Comparison of ENCODE assay signal across 19 cellular contexts in the genomic region with DNA sequence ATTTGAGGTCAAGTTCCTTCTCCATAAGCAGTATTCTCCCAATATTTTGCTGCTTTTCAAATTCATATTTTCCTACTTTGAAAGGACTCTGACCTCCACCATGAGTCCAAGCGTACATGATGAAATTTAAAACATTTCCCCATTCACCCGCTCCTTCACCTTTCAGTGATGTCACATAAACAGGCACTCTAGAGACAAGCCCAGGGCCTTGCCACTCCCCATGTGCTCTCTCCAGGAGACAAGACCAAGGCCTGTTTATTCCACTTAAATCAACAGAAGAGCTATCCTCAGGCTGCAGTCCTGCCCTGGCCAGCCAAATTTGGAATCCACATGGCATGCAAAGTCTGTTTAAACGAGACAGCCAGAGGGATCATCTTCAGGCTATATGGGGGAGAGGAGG.
DNase-seq lines count a peak whose midpoint lies in the region; ATAC-seq and TF ChIP-seq lines count a peak whose summit lies in the region.
"Had no signal": no experiment of that assay in that cellular context is flagged by ENCODE, and none has a peak within 500 bp of the region (broad histone marks: within the 10 kb centered on the region; RNA-seq: fewer than 3 reads in every experiment).

No MANE protein-coding gene starts in this region.

- H3K27me3 Mint-ChIP-seq in HFFc6 (ENCODE audit: insufficient read depth) = no peaks in the 10 kb centered on the region; the same call in 1 of the 2 replicates

- H3K4me3 Mint-ChIP-seq in HFFc6 = no peak overlapping the region
- H3K4me3 Mint-ChIP-seq: H9 had no signal

- H3K4me1 ChIP-seq in muscle layer of colon (ENCODE audit: insufficient read depth, low read length) (peaks cover 30% of the 10 kb centered on the region), transverse colon (peaks cover 0 to 5% (median 2%) of the 10 kb centered on the region in 4 donors)

- H3K27me3 ChIP-seq in muscle layer of colon (ENCODE audit: control insufficient read depth in 1 of 2, insufficient read depth in 2 of 2, low read length in 2 of 2) (no peaks in the 10 kb centered on the region), transverse colon (no peaks in the 10 kb centered on the region)

- TF ChIP-seq CTCF in HFFc6 (IDR thresholded peaks at IDR 0.05) = no peak
- TF ChIP-seq CTCF in choroid plexus epithelial cell (conservative IDR thresholded peaks at IDR 0.05; ENCODE audit: low read depth, low read length) = no peak
- no peak for TF ChIP-seq CTCF in transverse colon (IDR thresholded peaks at IDR 0.05)

- H3K4me3 ChIP-seq in choroid plexus epithelial cell (ENCODE audit: low read depth, low read length) (no peak overlapping the region), muscle layer of colon (ENCODE audit: low read depth in 1 of 2, low read length in 2 of 2) (no peak overlapping the region), transverse colon (no peak overlapping the region)

- H3K9me3 ChIP-seq in muscle layer of colon (ENCODE audit: low read length) (no peaks in the 10 kb centered on the region), transverse colon (no peaks in the 10 kb centered on the region)
- H3K9me3 ChIP-seq: SK-N-SH had no signal

- peaks cover 62% of the 10 kb centered on the region for H3K4me1 Mint-ChIP-seq in HFFc6 (ENCODE audit: low read depth)

- no peak for TF ChIP-seq EP300 in transverse colon (IDR thresholded peaks at IDR 0.05; ENCODE audit: low read depth)

- no peak for DNase-seq in HFFc6
- peak; percentile 22 for DNase-seq in choroid plexus epithelial cell (ENCODE audit: low read depth)
- DNase-seq in transverse colon = no peak
- no peak for DNase-seq in kidney glomerular epithelial cell (lab: John Stamatoyannopoulos, UW)
- no peak for DNase-seq in ACHN
- DNase-seq: AML-193, DMS79 treated with DMSO at 0.1 percent for 48 hours, H9, Kasumi-1, NCI-H1417, NCI-H187, NCI-H2107, NCI-H510A treated with DMSO at 0.1 percent for 48 hours, NCI-H774, SHP77 treated with DMSO at 0.1 percent for 48 hours, SK-N-SH had no signal

- no peak for TF ChIP-seq POLR2A in transverse colon (IDR thresholded peaks at IDR 0.05)

- H3K27ac ChIP-seq in muscle layer of colon (ENCODE audit: low read depth, low read length) (peak overlapping the region; percentile 21), transverse colon (peak overlapping the region in 3 of 4 donors; percentile 21 to 69 (median 51))
- H3K27ac ChIP-seq: C4-2B had no signal

- no peak overlapping the region for H3K9ac ChIP-seq in muscle layer of colon (ENCODE audit: low read length)
- H3K9ac ChIP-seq: SK-N-SH had no signal

- intact Hi-C loops in transverse colon (cut with DNase I; ENCODE audit: low total_unique reads) = no loop called here

- H3K36me3 ChIP-seq in muscle layer of colon (ENCODE audit: insufficient read depth, low read length) = no peaks in the 10 kb centered on the region
- H3K36me3 ChIP-seq in transverse colon = no peaks in the 10 kb centered on the region

- ATAC-seq in HG03442 (IDR thresholded peaks at IDR 0.05; ENCODE audit: unreplicated experiment) = no peak

- in situ Hi-C loops in transverse colon (cut with MboI; ENCODE audit: low pct_ligation_motif_present in 1 of 4, low pct_unique_long_range_greater_than_20kb in 1 of 4, low sequenced_read_pairs in 3 of 4) (no loop called here), ACHN (cut with HindIII; ENCODE audit: low pct_ligation_motif_present, low pct_unique_long_range_greater_than_20kb, low sequenced_read_pairs) (no loop called here)

- peak overlapping the region; percentile 20; the same call in 1 of the 2 replicates for H3K27ac Mint-ChIP-seq in HFFc6

- WGBS in transverse colon (ENCODE audit: low coverage in 1 of 2), 2 donors = 69 to 85% methylated on average over 2 to 3 of the region's 3 CpGs

- peaks cover 7% of the 10 kb centered on the region for H3K9me3 Mint-ChIP-seq in HFFc6

- peaks cover 15% of the 10 kb centered on the region for H3K36me3 Mint-ChIP-seq in HFFc6 (ENCODE audit: low read depth)
